In genomic region chr21:38441153-38441552, GRCh38 we compare ENCODE assay signal across 2 cellular contexts.
TF ChIP-seq lines count a peak whose summit lies in the region.

No MANE protein-coding gene starts in this region.

TF ChIP-seq in SK-N-SH, 30 proteins besides CTCF, POLR2A, EP300 and RAD21:
- TF ChIP-seq ELF1 (IDR thresholded peaks at IDR 0.05) (no peak), GABPA (IDR thresholded peaks at IDR 0.05; ENCODE audit: low read depth) (no peak), FOXM1 (IDR thresholded peaks at IDR 0.05; ENCODE audit: low read depth) (no peak)

TF ChIP-seq in endothelial cell of umbilical vein, 7 proteins besides CTCF, POLR2A, EP300 and RAD21:
- no peak for TF ChIP-seq JUN (IDR thresholded peaks at IDR 0.05; ENCODE audit: borderline replicate concordance, insufficient read depth, insufficient read length, low read depth)
- no peak for TF ChIP-seq POLR2AphosphoS5 (IDR thresholded peaks at IDR 0.05; ENCODE audit: insufficient read depth, low read depth, low read length)
- TF ChIP-seq EZH2 (IDR thresholded peaks at IDR 0.05; ENCODE audit: borderline replicate concordance, low read depth, low read length, severe bottlenecking) = no peak
- TF ChIP-seq MYC (IDR thresholded peaks at IDR 0.05; ENCODE audit: low read depth, low read length) = no peak
- TF ChIP-seq MAX (IDR thresholded peaks at IDR 0.05; ENCODE audit: insufficient read depth, insufficient read length) = no peak
- TF ChIP-seq FOS (IDR thresholded peaks at IDR 0.05; ENCODE audit: borderline replicate concordance, insufficient read depth, low read length) = no peak
- no peak for TF ChIP-seq GATA2 (IDR thresholded peaks at IDR 0.05; ENCODE audit: insufficient read depth, insufficient read length, low read depth, low read length)
